8 cellular contexts compared by ENCODE assay signal in the genomic region with DNA sequence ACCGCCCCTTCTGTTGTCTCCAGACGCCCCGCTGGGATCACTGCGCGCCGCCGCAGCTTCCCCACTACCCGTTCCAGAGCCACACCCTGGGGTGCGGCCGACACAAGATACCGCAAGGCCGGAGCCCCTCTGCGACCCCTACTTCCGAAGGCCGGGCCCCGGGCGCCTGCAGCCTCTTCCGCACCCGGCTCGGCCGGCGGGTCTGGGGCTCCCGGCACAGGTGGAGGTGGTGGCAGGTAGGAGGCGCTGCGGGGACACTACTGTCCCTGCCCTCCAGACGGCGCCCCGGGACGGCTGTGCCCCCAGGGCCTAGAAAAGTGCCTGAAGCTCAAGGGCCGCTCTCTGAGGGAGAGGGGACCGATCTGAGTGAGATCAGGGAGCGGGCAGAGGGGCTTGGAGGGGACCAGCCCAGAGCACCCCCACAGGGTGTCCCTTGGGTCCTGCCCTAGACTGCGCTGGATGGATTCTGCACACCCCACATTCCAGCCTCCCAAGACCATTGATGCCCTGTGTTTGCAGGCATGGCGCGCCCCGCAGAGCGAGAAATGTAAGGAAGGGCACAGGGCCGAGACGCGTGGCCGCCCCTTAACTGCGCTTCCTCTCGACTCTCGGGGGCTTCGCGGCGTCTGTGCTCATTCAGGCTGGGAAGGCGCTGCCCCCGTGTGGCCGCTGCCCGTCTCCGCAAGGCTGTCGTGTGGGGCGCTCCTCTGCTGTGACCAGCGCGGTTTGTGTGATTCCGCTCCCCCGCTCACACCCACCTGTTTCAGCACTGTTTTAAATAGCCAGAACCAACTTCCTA.
DNase-seq lines count a peak whose midpoint lies in the region; ATAC-seq, FAIRE-seq and TF ChIP-seq lines count a peak whose summit lies in the region.

No MANE protein-coding gene starts in this region.

- H3K4me3 ChIP-seq in Loucy (ENCODE audit: low read length, poor library complexity, severe bottlenecking) = peak overlapping the region; percentile 89
- H3K4me3 ChIP-seq in testis = peak overlapping the region; percentile 53 to 60

- H3K4me3 Mint-ChIP-seq in activated naive CD8-positive, alpha-beta T cell = peak overlapping the region; percentile 76
- H3K4me3 Mint-ChIP-seq in osteocyte (ENCODE audit: unreplicated experiment) = peak overlapping the region; percentile 76

- no peak for FAIRE-seq in H54 (lab: Jason Lieb, UNC)

- peak overlapping the region; percentile 73 for H3K9ac ChIP-seq in Loucy (ENCODE audit: low read depth, low read length, poor library complexity, severe bottlenecking)

- no peaks in the 10 kb centered on the region for H3F3A ChIP-seq in Loucy (ENCODE audit: low read depth)

- peak; percentile 75 for TF ChIP-seq CTCF in Loucy (conservative IDR thresholded peaks at IDR 0.05; ENCODE audit: low read length)
- TF ChIP-seq CTCF in osteocyte (IDR thresholded peaks at IDR 0.05) = peak; percentile 87
- TF ChIP-seq CTCF in testis (IDR thresholded peaks at IDR 0.05) = peak; percentile 74 to 81 (median 74)

- H3K27me3 Mint-ChIP-seq in activated naive CD8-positive, alpha-beta T cell = peaks cover 13% of the 10 kb centered on the region
- H3K27me3 Mint-ChIP-seq in osteocyte (ENCODE audit: unreplicated experiment) = no peaks in the 10 kb centered on the region

- no peaks in the 10 kb centered on the region for H4K20me1 ChIP-seq in Loucy (ENCODE audit: insufficient read depth, low read length, poor library complexity, severe bottlenecking)

- H3K4me2 ChIP-seq in Loucy (ENCODE audit: low read depth, low read length, poor library complexity, severe bottlenecking) = peak overlapping the region; percentile 97

- H3K27ac ChIP-seq in testis = peak overlapping the region; percentile 26 to 76

- no peaks in the 10 kb centered on the region for H3K79me2 ChIP-seq in Loucy (ENCODE audit: insufficient read depth, low read length)

- H3K36me3 ChIP-seq in Loucy (ENCODE audit: insufficient read depth, low read length) = no peaks in the 10 kb centered on the region
- no peaks in the 10 kb centered on the region for H3K36me3 ChIP-seq in testis (ENCODE audit: low read depth, missing control alignments)

- H3K27ac Mint-ChIP-seq in activated naive CD8-positive, alpha-beta T cell = no peak overlapping the region
- H3K27ac Mint-ChIP-seq in osteocyte (ENCODE audit: unreplicated experiment) = no peak overlapping the region

- peak; percentile 92 for ATAC-seq in Right ventricle myocardium superior (ENCODE audit: poor library complexity)

- H3K4me1 Mint-ChIP-seq in activated naive CD8-positive, alpha-beta T cell (ENCODE audit: low read depth) = peaks cover 10% of the 10 kb centered on the region
- peaks cover 36% of the 10 kb centered on the region for H3K4me1 Mint-ChIP-seq in osteocyte (ENCODE audit: unreplicated experiment)

- WGBS in testis, 2 donors = 1% methylated on average over 23 to 57 of the region's 58 CpGs

- H3K27me3 ChIP-seq in Loucy (ENCODE audit: insufficient read depth, low read length, poor library complexity, severe bottlenecking) = no peaks in the 10 kb centered on the region
- H3K27me3 ChIP-seq in testis = no peaks in the 10 kb centered on the region

- DNase-seq in Daoy (ENCODE audit: low read depth) (peak; percentile 90), H54 (ENCODE audit: insufficient read length, low spot score) (peak; percentile 80), SKM-1 (lab: John Stamatoyannopoulos, UW; ENCODE audit: unreplicated experiment) (peak; percentile 53), Right ventricle myocardium superior (peak; percentile 91), osteocyte (ENCODE audit: extremely low spot score, unreplicated experiment) (peak; percentile 94), testis (peak; percentile 85)

- H3K9me3 ChIP-seq in Loucy (ENCODE audit: insufficient read depth, low read depth, low read length) (no peaks in the 10 kb centered on the region), testis (no peaks in the 10 kb centered on the region)

- intact Hi-C loops in Right ventricle myocardium superior (cut with DNase I) (loop anchor here (2.0 to 5.0 kb wide), 3 partner anchors 280 to 365 kb away; partner anchors contain the start of gene ANTXR1), testis (cut with DNase I; ENCODE audit: low total_unique reads) (loop anchor here (2.0 kb wide), 1 partner anchor 294 kb away; the partner anchor contains the start of gene ANTXR1)

- TF ChIP-seq POLR2A in H54 (IDR thresholded peaks at IDR 0.05; ENCODE audit: low read depth, low read length) (0 out of 2 replicates have a peak, but pooled peaks have one; percentile 6), testis (IDR thresholded peaks at IDR 0.05) (no peak)

- H3K4me1 ChIP-seq in Loucy (ENCODE audit: insufficient read depth, low read length, poor library complexity, severe bottlenecking) = no peaks in the 10 kb centered on the region
- H3K4me1 ChIP-seq in testis = peaks cover 9% of the 10 kb centered on the region

- H3K36me3 Mint-ChIP-seq in activated naive CD8-positive, alpha-beta T cell = no peaks in the 10 kb centered on the region
- no peaks in the 10 kb centered on the region for H3K36me3 Mint-ChIP-seq in osteocyte (ENCODE audit: unreplicated experiment)

- H3K9me2 ChIP-seq in Loucy (replicated peaks; ENCODE audit: low read depth, low read length) = no peaks in the 10 kb centered on the region

- H3K9me3 Mint-ChIP-seq in activated naive CD8-positive, alpha-beta T cell (ENCODE audit: low read depth) = no peaks in the 10 kb centered on the region
- H3K9me3 Mint-ChIP-seq in osteocyte (ENCODE audit: unreplicated experiment) = no peaks in the 10 kb centered on the region

- H2AFZ ChIP-seq in Loucy (ENCODE audit: low read length) = peak overlapping the region; percentile 100

Comparison
In these comparisons a context has a peak if more than half of its experiments do, and no peak if none do; other contexts are left out.
1. Peak in every context shown above with its lines: DNase-seq, ATAC-seq, H3K4me3 ChIP-seq and H3K27ac ChIP-seq.